ENCODE assay signal across 7 cellular contexts in genomic region chr2:75810931-75811330, GRCh38.
"Had no signal": no experiment of that assay in that cellular context is flagged by ENCODE, and none has a peak within 500 bp of the region (broad histone marks: within the 10 kb centered on the region; RNA-seq: fewer than 3 reads in every experiment).

No MANE protein-coding gene starts in this region.

- DNase-seq: H9, HCEC 1CT, IMR-90 had no signal

- H2AFZ ChIP-seq: GM23338 had no signal

- H3K9me3 Mint-ChIP-seq: GM23338, H9 had no signal

- H3K4me3 Mint-ChIP-seq: GM23338, H9 had no signal

- H3K4me2 ChIP-seq: GM23338 had no signal

- H3K27ac Mint-ChIP-seq: GM23338, H9 had no signal

- H3K4me3 ChIP-seq: GM23338 had no signal

- FAIRE-seq: H1, H54, HTR-8/SVneo had no signal

- H3K4me1 Mint-ChIP-seq: GM23338, H9 had no signal
